1 cellular context compared by ENCODE assay signal in the genomic region with DNA sequence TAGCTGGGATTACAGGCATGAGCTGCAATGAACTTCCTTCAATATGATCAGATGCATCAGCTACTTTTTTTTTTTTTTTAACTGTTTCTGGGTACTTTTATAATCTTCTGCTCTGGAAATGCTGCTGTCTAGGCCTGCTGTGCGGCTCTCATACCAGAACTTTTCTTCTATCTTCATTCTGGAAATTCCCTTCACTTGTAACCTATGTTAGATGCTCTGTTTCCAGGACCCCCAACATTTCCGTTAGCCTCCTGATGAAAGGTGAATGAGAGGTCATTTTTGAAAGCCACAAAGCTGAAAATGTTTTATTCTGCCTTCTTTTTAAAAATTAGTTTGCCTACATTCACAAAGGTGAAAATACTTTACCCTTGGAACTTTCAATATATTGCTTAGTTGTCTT.
TF ChIP-seq lines count a peak whose summit lies in the region.

No MANE protein-coding gene starts in this region.

TF ChIP-seq in GM12878, 131 proteins besides CTCF, POLR2A, EP300 and RAD21 (continued from another document):
- no peak for TF ChIP-seq IRF5 (IDR thresholded peaks at IDR 0.05; ENCODE audit: borderline replicate concordance)
- peak; percentile 18 to 42; a peak in 1 of 4 replicates for TF ChIP-seq IKZF2 (IDR thresholded peaks at IDR 0.05)
- TF ChIP-seq NR2F1 (conservative IDR thresholded peaks at IDR 0.05): peak; percentile 48; the same call in 1 of the 2 replicates
- peak; percentile 4; the same call in 1 of the 2 replicates for TF ChIP-seq IKZF1 (conservative IDR thresholded peaks at IDR 0.05)
- TF ChIP-seq, protein P1, sequence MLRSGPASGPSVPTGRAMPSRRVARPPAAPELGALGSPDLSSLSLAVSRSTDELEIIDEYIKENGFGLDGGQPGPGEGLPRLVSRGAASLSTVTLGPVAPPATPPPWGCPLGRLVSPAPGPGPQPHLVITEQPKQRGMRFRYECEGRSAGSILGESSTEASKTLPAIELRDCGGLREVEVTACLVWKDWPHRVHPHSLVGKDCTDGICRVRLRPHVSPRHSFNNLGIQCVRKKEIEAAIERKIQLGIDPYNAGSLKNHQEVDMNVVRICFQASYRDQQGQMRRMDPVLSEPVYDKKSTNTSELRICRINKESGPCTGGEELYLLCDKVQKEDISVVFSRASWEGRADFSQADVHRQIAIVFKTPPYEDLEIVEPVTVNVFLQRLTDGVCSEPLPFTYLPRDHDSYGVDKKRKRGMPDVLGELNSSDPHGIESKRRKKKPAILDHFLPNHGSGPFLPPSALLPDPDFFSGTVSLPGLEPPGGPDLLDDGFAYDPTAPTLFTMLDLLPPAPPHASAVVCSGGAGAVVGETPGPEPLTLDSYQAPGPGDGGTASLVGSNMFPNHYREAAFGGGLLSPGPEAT (IDR thresholded peaks at IDR 0.05; ENCODE audit: low read depth): peak; percentile 72
- 0 out of 2 replicates have a peak, but pooled peaks have one; percentile 11 for TF ChIP-seq BCL11A (IDR thresholded peaks at IDR 0.05; ENCODE audit: low read depth, low read length)
- TF ChIP-seq RUNX3 (IDR thresholded peaks at IDR 0.05; ENCODE audit: low read length): peak; percentile 70
- no peak for TF ChIP-seq POU2F2 (IDR thresholded peaks at IDR 0.05; ENCODE audit: borderline replicate concordance, low read depth, low read length)
- TF ChIP-seq DPF2 (IDR thresholded peaks at IDR 0.05): 0 out of 2 replicates have a peak, but pooled peaks have one; percentile 10
- TF ChIP-seq NFIC (IDR thresholded peaks at IDR 0.05; ENCODE audit: low read depth, low read length): peak; percentile 67
- no peak for TF ChIP-seq NBN (IDR thresholded peaks at IDR 0.05)
